9 cellular contexts compared by ENCODE assay signal in genomic region chr13:44758595-44759221, GRCh38.
DNase-seq lines count a peak whose midpoint lies in the region; ATAC-seq, FAIRE-seq and TF ChIP-seq lines count a peak whose summit lies in the region.
"Had no signal": no experiment of that assay in that cellular context is flagged by ENCODE, and none has a peak within 500 bp of the region (broad histone marks: within the 10 kb centered on the region; RNA-seq: fewer than 3 reads in every experiment).

No MANE protein-coding gene starts in this region.

- DNase-seq in ACHN: peak; percentile 44
- DNase-seq in H4 (ENCODE audit: low spot score): peak; percentile 52
- DNase-seq in activated T-helper 2 cell treated with anti-CD3 and anti-CD28 coated beads, Interferon-gamma antibody, Interleukin-2, Interleukin-4, amounts not matched to agents 10 μg/mL and 5 μg/mL and 100 μg/mL, durations not matched to agents 14 hours and 24 hours and 36 hours (ENCODE audit: low spot score): no peak
- peak; percentile 22 for DNase-seq in HepG2 (ENCODE audit: low spot score)
- no peak for DNase-seq in erythroblast (lab: John Stamatoyannopoulos, UW)
- no peak for DNase-seq in OCI-M1 (lab: John Stamatoyannopoulos, UW)
- no peak for DNase-seq in left ventricle myocardium superior
- DNase-seq: upper lobe of left lung had no signal

- no peak overlapping the region for H2AFZ ChIP-seq in HepG2 (ENCODE audit: low read length)

- no peaks in the 10 kb centered on the region for H4K20me1 ChIP-seq in HepG2 (ENCODE audit: insufficient read depth, low read length)

- TF ChIP-seq RAD21 in HepG2 (CRISPR knock-in tag; IDR thresholded peaks at IDR 0.05): no peak

- peaks cover 2% of the 10 kb centered on the region for H3K27me3 Mint-ChIP-seq in activated T-helper 2 cell treated with anti-CD3 and anti-CD28 coated beads, Interferon-gamma antibody, Interleukin-2, Interleukin-4, amounts not matched to agents 10 μg/mL and 5 μg/mL and 100 μg/mL, durations not matched to agents 14 hours and 24 hours and 36 hours (ENCODE audit: low read depth)

- no peak overlapping the region for H3K4me3 Mint-ChIP-seq in activated T-helper 2 cell treated with anti-CD3 and anti-CD28 coated beads, Interferon-gamma antibody, Interleukin-2, Interleukin-4, amounts not matched to agents 10 μg/mL and 5 μg/mL and 100 μg/mL, durations not matched to agents 14 hours and 24 hours and 36 hours (ENCODE audit: low read depth)

- no peaks in the 10 kb centered on the region for H3K36me3 ChIP-seq in HepG2 (replicated peaks in 1 of 2; ENCODE audit: control insufficient read depth in 1 of 2, insufficient read depth in 2 of 2, low read length in 2 of 2)
- H3K36me3 ChIP-seq: upper lobe of left lung had no signal

- H3K27me3 ChIP-seq in HepG2 (ENCODE audit: control insufficient read depth in 1 of 2, insufficient read depth in 2 of 2, low read length in 2 of 2): no peaks in the 10 kb centered on the region
- H3K27me3 ChIP-seq: upper lobe of left lung had no signal

- TF ChIP-seq EP300 in HepG2 (IDR thresholded peaks at IDR 0.05; ENCODE audit: low read depth in 2 of 2, low read length in 2 of 2): no peak
- no peak for TF ChIP-seq EP300 in HepG2 (CRISPR knock-in tag; IDR thresholded peaks at IDR 0.05; ENCODE audit: borderline replicate concordance)

- POLR2A ChIA-PET in HepG2 (lab: Yijun Ruan, JAX): no interaction called here

- H3K79me2 ChIP-seq in HepG2 (ENCODE audit: insufficient read depth, low read length): no peaks in the 10 kb centered on the region

- no peak overlapping the region for H3K4me3 ChIP-seq in HepG2 (replicated peaks in 1 of 3; ENCODE audit: insufficient read depth in 1 of 3, low read depth in 2 of 3, low read length in 3 of 3)
- H3K4me3 ChIP-seq: upper lobe of left lung had no signal

- CTCF ChIA-PET in HepG2 (lab: Yijun Ruan, JAX; ENCODE audit: low intra/inter-chr PET ratio, low total read pairs): no interaction called here

- ATAC-seq in HepG2: peak; percentile 22; the same call in 1 of the 3 replicates
- ATAC-seq in GM19328 (IDR thresholded peaks at IDR 0.05; ENCODE audit: unreplicated experiment): no peak
- no peak for ATAC-seq in left ventricle myocardium superior

- no peak overlapping the region for H3K27ac ChIP-seq in HepG2 (ENCODE audit: extremely low read length, insufficient read depth, low read length)

- H3K4me1 ChIP-seq in HepG2 (ENCODE audit: insufficient read depth, low read length): peaks cover 20% of the 10 kb centered on the region

- peak overlapping the region; percentile 13 for H3K27ac Mint-ChIP-seq in activated T-helper 2 cell treated with anti-CD3 and anti-CD28 coated beads, Interferon-gamma antibody, Interleukin-2, Interleukin-4, amounts not matched to agents 10 μg/mL and 5 μg/mL and 100 μg/mL, durations not matched to agents 14 hours and 24 hours and 36 hours

- H3K9ac ChIP-seq in HepG2 (ENCODE audit: insufficient read depth, low read depth, low read length): no peak overlapping the region

- H3K9me3 ChIP-seq in HepG2 (ENCODE audit: low read length): no peaks in the 10 kb centered on the region
- H3K9me3 ChIP-seq: upper lobe of left lung had no signal

- H3K4me2 ChIP-seq in HepG2 (ENCODE audit: low read depth, low read length): no peak overlapping the region; the same call in 1 of the 2 replicates

- H3K9me3 Mint-ChIP-seq in activated T-helper 2 cell treated with anti-CD3 and anti-CD28 coated beads, Interferon-gamma antibody, Interleukin-2, Interleukin-4, amounts not matched to agents 10 μg/mL and 5 μg/mL and 100 μg/mL, durations not matched to agents 14 hours and 24 hours and 36 hours: no peaks in the 10 kb centered on the region

- no TSS peak for BruUV-seq in HepG2 (replicated peaks; lab: Mats Ljungman, UMichigan)

- intact Hi-C loops in activated T-helper 2 cell treated with anti-CD3 and anti-CD28 coated beads, Interferon-gamma antibody, Interleukin-2, Interleukin-4, amounts not matched to agents 10 μg/mL and 5 μg/mL and 100 μg/mL, durations not matched to agents 14 hours and 24 hours and 36 hours (cut with micrococcal nuclease): loop anchor here (2.0 kb wide), 1 partner anchor 110 kb away; no protein-coding TSS in a partner anchor
- intact Hi-C loops in HepG2 (cut with micrococcal nuclease; ENCODE audit: unreplicated experiment) (no loop called here), left ventricle myocardium superior (cut with micrococcal nuclease) (no loop called here)

- no peak for TF ChIP-seq CTCF in HepG2 (CRISPR knock-in tag; IDR thresholded peaks at IDR 0.05)

- no peaks in the 10 kb centered on the region for H3K36me3 Mint-ChIP-seq in activated T-helper 2 cell treated with anti-CD3 and anti-CD28 coated beads, Interferon-gamma antibody, Interleukin-2, Interleukin-4, amounts not matched to agents 10 μg/mL and 5 μg/mL and 100 μg/mL, durations not matched to agents 14 hours and 24 hours and 36 hours (ENCODE audit: low read depth)

- TF ChIP-seq POLR2A in HepG2 (IDR thresholded peaks at IDR 0.05; ENCODE audit: insufficient read depth in 1 of 2, low read depth in 2 of 2, low read length in 2 of 2) (no peak), erythroblast (IDR thresholded peaks at IDR 0.05; ENCODE audit: low read length) (no peak)

- peaks cover 22% of the 10 kb centered on the region for H3K4me1 Mint-ChIP-seq in activated T-helper 2 cell treated with anti-CD3 and anti-CD28 coated beads, Interferon-gamma antibody, Interleukin-2, Interleukin-4, amounts not matched to agents 10 μg/mL and 5 μg/mL and 100 μg/mL, durations not matched to agents 14 hours and 24 hours and 36 hours (ENCODE audit: low read depth)

- in situ Hi-C loops in ACHN (cut with HindIII; ENCODE audit: low pct_ligation_motif_present, low pct_unique_long_range_greater_than_20kb, low sequenced_read_pairs): no loop called here
- in situ Hi-C loops in HepG2 (cut with HindIII; ENCODE audit: extremely low pct_ligation_motif_present, low pct_unique_long_range_greater_than_20kb): no loop called here

- no peak for FAIRE-seq in HepG2 (lab: Jason Lieb, UNC)

- 9% methylated on average over 8 of the region's 8 CpGs for WGBS in HepG2 (ENCODE audit: low lambda C conversion rate)

TF ChIP-seq in HepG2, 621 proteins besides CTCF, POLR2A, EP300 and RAD21:
- TF ChIP-seq MYC (CRISPR knock-in tag; IDR thresholded peaks at IDR 0.05; ENCODE audit: borderline replicate concordance) (no peak), ZNF326 (CRISPR knock-in tag; IDR thresholded peaks at IDR 0.05; ENCODE audit: borderline replicate concordance) (no peak), NCOR1 (IDR thresholded peaks at IDR 0.05; ENCODE audit: borderline replicate concordance, low read length) (no peak), HOXA3 (CRISPR knock-in tag; IDR thresholded peaks at IDR 0.05) (no peak), ZNF12 (CRISPR knock-in tag; IDR thresholded peaks at IDR 0.05) (no peak), ZNF703 (CRISPR knock-in tag; IDR thresholded peaks at IDR 0.05; ENCODE audit: borderline replicate concordance) (no peak)

Comparison
In these comparisons a context has a peak if more than half of its experiments do, and no peak if none do; other contexts are left out.
1. DNase-seq: peak in ACHN (single experiment), H4 (single experiment) and HepG2 (single experiment); none in activated T-helper 2 cell treated with anti-CD3 and anti-CD28 coated beads, Interferon-gamma antibody, Interleukin-2, Interleukin-4, amounts not matched to agents 10 μg/mL and 5 μg/mL and 100 μg/mL, durations not matched to agents 14 hours and 24 hours and 36 hours (single experiment), erythroblast (0 of 2), OCI-M1 (single experiment) and left ventricle myocardium superior (single experiment).